1 cellular context compared by ENCODE assay signal in the genomic region with DNA sequence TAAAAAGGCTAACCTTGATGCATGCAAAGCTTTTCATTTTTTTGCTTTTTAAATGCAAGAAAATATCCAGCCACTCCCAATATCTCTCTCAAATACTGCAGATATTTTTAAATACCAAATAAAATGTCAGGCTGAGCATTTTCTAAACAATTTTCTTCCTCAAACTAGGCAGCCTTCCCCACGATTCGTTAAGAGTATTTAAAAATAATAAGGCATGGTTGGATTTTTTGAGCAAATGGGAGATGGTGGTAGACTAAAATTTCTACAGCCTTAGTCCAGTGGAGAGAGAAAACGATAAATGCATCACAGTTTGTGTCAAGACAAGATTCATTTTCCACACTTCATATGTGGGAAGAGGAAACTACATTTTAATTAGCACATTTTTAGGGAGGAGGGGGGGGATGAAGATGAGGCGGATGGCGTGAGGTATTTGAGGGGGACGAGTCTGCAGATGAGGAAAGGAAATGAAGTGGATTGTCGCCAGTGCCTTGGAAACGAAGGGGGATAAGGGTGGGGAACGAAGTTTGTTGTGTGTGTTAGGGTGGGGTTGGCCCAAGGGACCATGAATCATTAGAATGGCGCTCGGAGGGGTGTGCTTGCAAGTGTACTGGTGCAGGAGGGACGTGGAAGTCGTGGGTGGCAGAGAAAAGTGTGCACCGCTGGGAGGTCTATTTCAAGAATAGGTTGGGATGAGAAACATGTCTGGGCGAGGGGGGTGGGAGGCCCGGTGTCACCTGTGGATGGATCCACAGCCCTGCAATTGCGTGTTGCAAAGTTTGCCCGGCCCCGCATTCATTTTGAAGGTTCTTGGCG.
TF ChIP-seq lines count a peak whose summit lies in the region.

No MANE protein-coding gene starts in this region.

TF ChIP-seq in SK-N-SH, 30 proteins besides CTCF, POLR2A, EP300 and RAD21 (continued from another document):
- TF ChIP-seq USF1 (IDR thresholded peaks at IDR 0.05; ENCODE audit: borderline replicate concordance, low read depth) (no peak), GABPA (IDR thresholded peaks at IDR 0.05; ENCODE audit: low read depth) (no peak), GATA2 (CRISPR knock-in tag; IDR thresholded peaks at IDR 0.05) (no peak), MEF2A (IDR thresholded peaks at IDR 0.05; ENCODE audit: borderline replicate concordance, low read depth) (no peak)
- TF ChIP-seq, protein P1, sequence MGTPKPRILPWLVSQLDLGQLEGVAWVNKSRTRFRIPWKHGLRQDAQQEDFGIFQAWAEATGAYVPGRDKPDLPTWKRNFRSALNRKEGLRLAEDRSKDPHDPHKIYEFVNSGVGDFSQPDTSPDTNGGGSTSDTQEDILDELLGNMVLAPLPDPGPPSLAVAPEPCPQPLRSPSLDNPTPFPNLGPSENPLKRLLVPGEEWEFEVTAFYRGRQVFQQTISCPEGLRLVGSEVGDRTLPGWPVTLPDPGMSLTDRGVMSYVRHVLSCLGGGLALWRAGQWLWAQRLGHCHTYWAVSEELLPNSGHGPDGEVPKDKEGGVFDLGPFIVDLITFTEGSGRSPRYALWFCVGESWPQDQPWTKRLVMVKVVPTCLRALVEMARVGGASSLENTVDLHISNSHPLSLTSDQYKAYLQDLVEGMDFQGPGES (IDR thresholded peaks at IDR 0.05; ENCODE audit: low read depth, low read length), result no peak
- TF ChIP-seq, protein P2, sequence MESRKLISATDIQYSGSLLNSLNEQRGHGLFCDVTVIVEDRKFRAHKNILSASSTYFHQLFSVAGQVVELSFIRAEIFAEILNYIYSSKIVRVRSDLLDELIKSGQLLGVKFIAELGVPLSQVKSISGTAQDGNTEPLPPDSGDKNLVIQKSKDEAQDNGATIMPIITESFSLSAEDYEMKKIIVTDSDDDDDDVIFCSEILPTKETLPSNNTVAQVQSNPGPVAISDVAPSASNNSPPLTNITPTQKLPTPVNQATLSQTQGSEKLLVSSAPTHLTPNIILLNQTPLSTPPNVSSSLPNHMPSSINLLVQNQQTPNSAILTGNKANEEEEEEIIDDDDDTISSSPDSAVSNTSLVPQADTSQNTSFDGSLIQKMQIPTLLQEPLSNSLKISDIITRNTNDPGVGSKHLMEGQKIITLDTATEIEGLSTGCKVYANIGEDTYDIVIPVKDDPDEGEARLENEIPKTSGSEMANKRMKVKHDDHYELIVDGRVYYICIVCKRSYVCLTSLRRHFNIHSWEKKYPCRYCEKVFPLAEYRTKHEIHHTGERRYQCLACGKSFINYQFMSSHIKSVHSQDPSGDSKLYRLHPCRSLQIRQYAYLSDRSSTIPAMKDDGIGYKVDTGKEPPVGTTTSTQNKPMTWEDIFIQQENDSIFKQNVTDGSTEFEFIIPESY (IDR thresholded peaks at IDR 0.05; ENCODE audit: borderline replicate concordance, low read depth), result no peak
TF ChIP-seq in SK-N-SH: peak in this region for 0.
